1 cellular context compared by ENCODE assay signal in genomic region chr1:24319962-24320361, GRCh38.
A peak's percentile ranks its signal among the peaks of the same experiment; 100 is the strongest.
TF ChIP-seq lines count a peak whose summit lies in the region.

No MANE protein-coding gene starts in this region.

TF ChIP-seq in HepG2, 621 proteins besides CTCF, POLR2A, EP300 and RAD21:
- TF ChIP-seq RBM22 (optimal IDR thresholded peaks at IDR 0.05; ENCODE audit: low read length) = no peak
- TF ChIP-seq ZMYM3 (CRISPR knock-in tag; IDR thresholded peaks at IDR 0.05) = 0 out of 2 replicates have a peak, but pooled peaks have one; percentile 44
- TF ChIP-seq MEF2D (CRISPR knock-in tag; IDR thresholded peaks at IDR 0.05) = no peak
- no peak for TF ChIP-seq ZNF34 (CRISPR knock-in tag; IDR thresholded peaks at IDR 0.05; ENCODE audit: borderline replicate concordance)
- peak; percentile 90 for TF ChIP-seq ZNF629 (CRISPR knock-in tag; conservative IDR thresholded peaks at IDR 0.05)
- TF ChIP-seq CHD4 (IDR thresholded peaks at IDR 0.05; ENCODE audit: borderline replicate concordance, low read length) = peak; percentile 60; the same call in 1 of the 2 replicates
TF ChIP-seq in HepG2: peak in this region for 3.
